ENCODE assay signal across 24 cellular contexts in the genomic region with DNA sequence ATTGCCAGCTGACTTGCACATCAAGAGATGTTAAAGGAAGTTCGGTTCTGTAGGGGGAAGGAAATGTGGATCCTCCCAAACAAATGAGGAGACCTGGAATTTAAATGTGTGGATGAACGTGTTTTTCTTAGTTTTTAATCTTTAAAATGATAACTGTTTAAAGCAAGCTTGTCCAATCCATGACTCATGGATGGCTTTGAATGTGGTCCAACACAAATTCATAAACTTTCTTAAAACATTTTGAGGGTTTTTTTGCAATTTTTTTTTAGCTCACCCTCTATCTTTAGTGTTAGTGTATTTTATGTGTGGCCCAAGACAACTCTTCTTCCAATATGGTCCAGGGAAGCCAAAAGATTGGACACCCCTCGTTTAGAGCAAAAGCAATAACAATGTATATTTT. TPM values are rescaled to one million over a fixed set of nuclear protein-coding genes. Genes with fewer than 3 reads are reported as not detected.
"Had no signal": no experiment of that assay in that cellular context is flagged by ENCODE, and none has a peak within 500 bp of the region (broad histone marks: within the 10 kb centered on the region; RNA-seq: fewer than 3 reads in every experiment).

No MANE protein-coding gene starts in this region.

- DNase-seq: activated CD8-positive, alpha-beta memory T cell treated with anti-CD3 and anti-CD28 coated beads for 24 hours; activated CD8-positive, alpha-beta memory T cell treated with anti-CD3 and anti-CD28 coated beads, Interleukin-2, amount 50 U/mL, for 4 hours; activated naive CD4-positive, alpha-beta T cell; activated T-cell treated with anti-CD3 and anti-CD28 coated beads, Interleukin-2, amount 50 U/mL, for 24 hours; cerebellar nuclear complex; effector CD4-positive, alpha-beta T cell; heart right ventricle; left colon; mesenchymal stem cell; mucosa of descending colon; naive B cell; nucleus accumbens; posterior cingulate gyrus; spleen; stimulated activated CD4-positive, alpha-beta T cell treated with anti-CD3 and anti-CD28 coated beads, Interleukin-4, amount 100 ng/mL, for 1 hour; stimulated activated naive CD4-positive, alpha-beta T cell; T1000; upper lobe of left lung had no signal

- H3K27ac ChIP-seq: heart right ventricle, spleen, upper lobe of left lung had no signal

- H3K4me3 ChIP-seq: heart right ventricle, mucosa of descending colon, spleen, thoracic aorta, upper lobe of left lung had no signal

- H3K4me1 ChIP-seq: heart right ventricle, spleen, upper lobe of left lung had no signal

- H3K27me3 ChIP-seq: upper lobe of left lung had no signal

- H3K36me3 ChIP-seq: heart right ventricle, spleen, thoracic aorta, upper lobe of left lung had no signal

- ATAC-seq: heart right ventricle, left colon, mucosa of descending colon, sciatic nerve, WTC11 had no signal

- H3K9me3 ChIP-seq: heart right ventricle, mucosa of descending colon, spleen, thoracic aorta, upper lobe of left lung had no signal

- FAIRE-seq: bronchial epithelial cell, endometrium, keratinocyte had no signal

RNA-seq across cellular contexts. Expression of a gene that starts 12.6 kb away (rescaled TPM):
- polyA plus RNA-seq: keratinocyte had no signal
